In the genomic region with DNA sequence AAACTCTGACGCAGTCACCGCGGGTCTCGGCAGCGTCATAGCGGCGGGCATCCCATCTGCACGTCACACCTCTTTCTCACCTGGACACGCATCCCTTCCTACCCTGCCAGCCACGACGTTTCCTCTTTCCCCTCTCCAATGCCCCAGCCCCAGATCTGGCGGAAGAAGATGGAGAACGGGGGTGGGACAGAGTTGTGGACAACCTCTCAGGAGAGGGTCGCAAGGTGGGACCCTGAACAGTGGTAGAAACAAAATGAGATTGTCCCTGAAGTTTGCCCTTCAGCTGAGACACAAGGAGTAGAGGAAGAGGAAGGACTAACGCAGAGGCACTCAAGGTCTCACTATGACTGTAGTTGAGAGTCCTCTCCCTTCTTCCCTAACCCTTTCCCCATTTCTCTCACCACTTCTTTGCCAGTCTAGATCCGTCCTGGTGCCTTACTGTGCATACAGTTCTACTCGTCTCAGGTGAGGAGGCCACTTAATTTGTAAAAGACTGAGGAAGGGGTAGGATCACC, we compare ENCODE assay signal across 1 cellular context.
TF ChIP-seq lines count a peak whose summit lies in the region.

No MANE protein-coding gene starts in this region.

TF ChIP-seq in HEK293, 187 proteins besides CTCF, POLR2A, EP300 and RAD21 (continued from another document):
- TF ChIP-seq ZNF211 (tag by site-specific recombination; IDR thresholded peaks at IDR 0.05; ENCODE audit: low read depth) (no peak), SCRT2 (tag by site-specific recombination; IDR thresholded peaks at IDR 0.05) (no peak), ZNF24 (tag by site-specific recombination; IDR thresholded peaks at IDR 0.05) (no peak), GLI4 (tag by site-specific recombination; IDR thresholded peaks at IDR 0.05) (no peak), GLIS1 (tag by site-specific recombination; IDR thresholded peaks at IDR 0.05) (peak; percentile 84), ZNF366 (tag by site-specific recombination; conservative IDR thresholded peaks at IDR 0.05) (0 out of 2 replicates have a peak, but pooled peaks have one; percentile 18), YY2 (tag by site-specific recombination; IDR thresholded peaks at IDR 0.05) (peak; percentile 31; the same call in 1 of the 2 replicates), YY1 (tag by site-specific recombination; IDR thresholded peaks at IDR 0.05) (no peak), ZNF174 (tag by site-specific recombination; IDR thresholded peaks at IDR 0.05) (no peak), REST (tag by site-specific recombination; IDR thresholded peaks at IDR 0.05) (no peak), MEIS1 (CRISPR knock-in tag; IDR thresholded peaks at IDR 0.05; ENCODE audit: borderline replicate concordance) (no peak), FEZF1 (tag by site-specific recombination; IDR thresholded peaks at IDR 0.05) (no peak), ZNF704 (tag by site-specific recombination; IDR thresholded peaks at IDR 0.05) (0 out of 2 replicates have a peak, but pooled peaks have one; percentile 13), ZNF792 (tag by site-specific recombination; IDR thresholded peaks at IDR 0.05) (no peak), PRDM4 (tag by site-specific recombination; IDR thresholded peaks at IDR 0.05) (no peak), ZSCAN23 (tag by site-specific recombination; IDR thresholded peaks at IDR 0.05) (no peak), HIC1 (tag by site-specific recombination; IDR thresholded peaks at IDR 0.05) (peak; percentile 72), ZNF155 (tag by site-specific recombination; IDR thresholded peaks at IDR 0.05) (no peak), ZNF645 (tag by site-specific recombination; IDR thresholded peaks at IDR 0.05) (no peak), ZNF843 (tag by site-specific recombination; IDR thresholded peaks at IDR 0.05) (no peak)
- TF ChIP-seq, protein P1, sequence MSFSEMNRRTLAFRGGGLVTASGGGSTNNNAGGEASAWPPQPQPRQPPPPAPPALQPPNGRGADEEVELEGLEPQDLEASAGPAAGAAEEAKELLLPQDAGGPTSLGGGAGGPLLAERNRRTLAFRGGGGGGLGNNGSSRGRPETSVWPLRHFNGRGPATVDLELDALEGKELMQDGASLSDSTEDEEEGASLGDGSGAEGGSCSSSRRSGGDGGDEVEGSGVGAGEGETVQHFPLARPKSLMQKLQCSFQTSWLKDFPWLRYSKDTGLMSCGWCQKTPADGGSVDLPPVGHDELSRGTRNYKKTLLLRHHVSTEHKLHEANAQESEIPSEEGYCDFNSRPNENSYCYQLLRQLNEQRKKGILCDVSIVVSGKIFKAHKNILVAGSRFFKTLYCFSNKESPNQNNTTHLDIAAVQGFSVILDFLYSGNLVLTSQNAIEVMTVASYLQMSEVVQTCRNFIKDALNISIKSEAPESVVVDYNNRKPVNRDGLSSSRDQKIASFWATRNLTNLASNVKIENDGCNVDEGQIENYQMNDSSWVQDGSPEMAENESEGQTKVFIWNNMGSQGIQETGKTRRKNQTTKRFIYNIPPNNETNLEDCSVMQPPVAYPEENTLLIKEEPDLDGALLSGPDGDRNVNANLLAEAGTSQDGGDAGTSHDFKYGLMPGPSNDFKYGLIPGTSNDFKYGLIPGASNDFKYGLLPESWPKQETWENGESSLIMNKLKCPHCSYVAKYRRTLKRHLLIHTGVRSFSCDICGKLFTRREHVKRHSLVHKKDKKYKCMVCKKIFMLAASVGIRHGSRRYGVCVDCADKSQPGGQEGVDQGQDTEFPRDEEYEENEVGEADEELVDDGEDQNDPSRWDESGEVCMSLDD (tag by site-specific recombination; IDR thresholded peaks at IDR 0.05): peak; percentile 73
- TF ChIP-seq, protein P2, sequence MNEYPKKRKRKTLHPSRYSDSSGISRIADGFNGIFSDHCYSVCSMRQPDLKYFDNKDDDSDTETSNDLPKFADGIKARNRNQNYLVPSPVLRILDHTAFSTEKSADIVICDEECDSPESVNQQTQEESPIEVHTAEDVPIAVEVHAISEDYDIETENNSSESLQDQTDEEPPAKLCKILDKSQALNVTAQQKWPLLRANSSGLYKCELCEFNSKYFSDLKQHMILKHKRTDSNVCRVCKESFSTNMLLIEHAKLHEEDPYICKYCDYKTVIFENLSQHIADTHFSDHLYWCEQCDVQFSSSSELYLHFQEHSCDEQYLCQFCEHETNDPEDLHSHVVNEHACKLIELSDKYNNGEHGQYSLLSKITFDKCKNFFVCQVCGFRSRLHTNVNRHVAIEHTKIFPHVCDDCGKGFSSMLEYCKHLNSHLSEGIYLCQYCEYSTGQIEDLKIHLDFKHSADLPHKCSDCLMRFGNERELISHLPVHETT (tag by site-specific recombination; IDR thresholded peaks at IDR 0.05): peak; percentile 55; the same call in 1 of the 2 replicates
- TF ChIP-seq, protein P3, sequence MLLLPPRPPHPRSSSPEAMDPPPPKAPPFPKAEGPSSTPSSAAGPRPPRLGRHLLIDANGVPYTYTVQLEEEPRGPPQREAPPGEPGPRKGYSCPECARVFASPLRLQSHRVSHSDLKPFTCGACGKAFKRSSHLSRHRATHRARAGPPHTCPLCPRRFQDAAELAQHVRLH (tag by site-specific recombination; IDR thresholded peaks at IDR 0.05): peak; percentile 50; the same call in 1 of the 2 replicates
TF ChIP-seq in HEK293: peak in this region for 22.
